In the genomic region with DNA sequence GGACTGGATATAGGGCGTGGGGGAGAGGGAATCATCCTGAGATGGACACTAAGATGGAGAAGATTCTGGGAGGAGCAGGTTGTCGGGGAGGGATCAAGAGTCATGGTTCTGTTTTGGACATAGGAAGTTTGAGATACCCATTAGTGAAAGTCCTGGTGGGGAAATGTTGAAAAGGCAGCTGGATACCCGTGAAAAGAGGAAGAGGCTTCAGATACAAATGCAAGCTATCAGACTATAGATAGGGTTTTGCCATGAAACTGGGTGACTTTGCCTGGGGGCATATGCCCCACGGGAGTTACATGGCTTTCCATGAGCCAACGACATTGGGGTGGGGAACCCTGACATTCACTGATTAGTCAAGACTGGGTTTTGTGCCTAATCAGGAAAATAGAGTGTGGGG, we compare ENCODE assay signal across 1 cellular context.
TF ChIP-seq lines count a peak whose summit lies in the region.

No MANE protein-coding gene starts in this region.

TF ChIP-seq in IMR-90, 13 proteins besides CTCF, POLR2A, EP300 and RAD21 (continued from another document):
- TF ChIP-seq RFX5 (IDR thresholded peaks at IDR 0.05; ENCODE audit: low read depth, low read length) (no peak), SMC3 (IDR thresholded peaks at IDR 0.05; ENCODE audit: low read depth, low read length) (no peak), MAZ (IDR thresholded peaks at IDR 0.05; ENCODE audit: borderline replicate concordance, low read depth, low read length) (no peak)
- TF ChIP-seq, protein P1, sequence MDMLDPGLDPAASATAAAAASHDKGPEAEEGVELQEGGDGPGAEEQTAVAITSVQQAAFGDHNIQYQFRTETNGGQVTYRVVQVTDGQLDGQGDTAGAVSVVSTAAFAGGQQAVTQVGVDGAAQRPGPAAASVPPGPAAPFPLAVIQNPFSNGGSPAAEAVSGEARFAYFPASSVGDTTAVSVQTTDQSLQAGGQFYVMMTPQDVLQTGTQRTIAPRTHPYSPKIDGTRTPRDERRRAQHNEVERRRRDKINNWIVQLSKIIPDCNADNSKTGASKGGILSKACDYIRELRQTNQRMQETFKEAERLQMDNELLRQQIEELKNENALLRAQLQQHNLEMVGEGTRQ (IDR thresholded peaks at IDR 0.05; ENCODE audit: low read depth, low read length), result no peak
